8 cellular contexts compared by ENCODE assay signal in genomic region chr1:112397051-112397471, GRCh38. TPM values are rescaled to one million over a fixed set of nuclear protein-coding genes. Genes with fewer than 3 reads are reported as not detected.
A peak's percentile ranks its signal among the peaks of the same experiment; 100 is the strongest.
DNase-seq lines count a peak whose midpoint lies in the region; ATAC-seq, FAIRE-seq and TF ChIP-seq lines count a peak whose summit lies in the region.

No MANE protein-coding gene starts in this region.

- no peak overlapping the region for H3K23ac ChIP-seq in H1 (ENCODE audit: insufficient read length)

- intact Hi-C loops in CD4-positive, alpha-beta T cell (cut with DNase I, micrococcal nuclease): loop anchor here in 1 of 2 experiments (5.0 to 10.0 kb wide), 4 partner anchors 408 to 995 kb away; partner anchors contain the start of genes LRIG2, MAGI3 and SLC16A1

- no peak for TF ChIP-seq EP300 in H1 (IDR thresholded peaks at IDR 0.05; ENCODE audit: borderline replicate concordance in 1 of 2, low read depth in 2 of 2, low read length in 2 of 2)

- no peaks in the 10 kb centered on the region for H3F3A ChIP-seq in Loucy (ENCODE audit: low read depth)

- H2BK5ac ChIP-seq in H1 (ENCODE audit: low read depth, low read length): no peak overlapping the region

- TF ChIP-seq RAD21 in H1 (IDR thresholded peaks at IDR 0.05 in 1 of 2, conservative IDR thresholded peaks at IDR 0.05 in 1 of 2; ENCODE audit: low read depth in 2 of 2, low read length in 2 of 2): no peak

- TF ChIP-seq POLR2A in H1 (IDR thresholded peaks at IDR 0.05; ENCODE audit: control extremely low read depth in 1 of 2, low read depth in 2 of 2, low read length in 2 of 2): no peak

- H3K23me2 ChIP-seq in H1 (ENCODE audit: low read depth, low read length): peaks cover 14% of the 10 kb centered on the region

- WGBS in H1 (ENCODE audit: extremely low coverage in 1 of 2, insufficient coverage in 1 of 2, insufficient read length in 1 of 2, insufficient replicate concordance in 2 of 2, low coverage in 1 of 2, low lambda C conversion rate in 2 of 2, missing lambda C conversion rate in 1 of 2), 2 experiments: 74% methylated on average over 1 of the region's 1 CpG; no CpG with 5 or more reads in 1 of the 2 experiments

- H3K4me3 Mint-ChIP-seq in CD4-positive, alpha-beta T cell: peak overlapping the region; percentile 97

- peaks cover 11% of the 10 kb centered on the region for H3K27me3 Mint-ChIP-seq in CD4-positive, alpha-beta T cell

- no peak overlapping the region for H2BK120ac ChIP-seq in H1 (replicated peaks; ENCODE audit: low read depth, low read length)

- H3K4me2 ChIP-seq in Loucy (ENCODE audit: low read depth, low read length, poor library complexity, severe bottlenecking): peak overlapping the region; percentile 94
- H3K4me2 ChIP-seq in H1 (ENCODE audit: insufficient read depth in 1 of 2, low read depth in 2 of 2, low read length in 2 of 2): peak overlapping the region; percentile 76 to 90

- H2AFZ ChIP-seq in Loucy (ENCODE audit: low read length): peak overlapping the region; percentile 88
- no peak overlapping the region for H2AFZ ChIP-seq in H1 (ENCODE audit: low read length)
- H2AFZ ChIP-seq in neuron (ENCODE audit: low read depth, low read length): no peak overlapping the region

- H4K8ac ChIP-seq in H1 (ENCODE audit: extremely low read depth, insufficient read depth, low read length): no peak overlapping the region

- CTCF ChIA-PET in CD4-positive, alpha-beta T cell (lab: Charles Lee): interaction anchor here (1.8 kb wide), 1 partner anchor 69 kb away, joined by 4 read pairs; no protein-coding TSS in a partner anchor
- CTCF ChIA-PET in H1 (lab: Charles Lee; ENCODE audit: partially characterized antibody): interaction anchor here (0.5 to 1.6 kb wide), 3 partner anchors 27 to 814 kb away, joined by 3 to 4 read pairs (median 3); no protein-coding TSS in a partner anchor

- H2BK20ac ChIP-seq in H1 (ENCODE audit: low read length): no peak overlapping the region

- H3K18ac ChIP-seq in H1 (ENCODE audit: extremely low read depth, low read length): no peak overlapping the region

- H3K4me1 Mint-ChIP-seq in CD4-positive, alpha-beta T cell (ENCODE audit: low read depth): peaks cover 19% of the 10 kb centered on the region

- peaks cover 45% of the 10 kb centered on the region for H3K4me1 ChIP-seq in Loucy (ENCODE audit: insufficient read depth, low read length, poor library complexity, severe bottlenecking)
- H3K4me1 ChIP-seq in H1 (replicated peaks in 1 of 4; ENCODE audit: control insufficient read depth in 3 of 4, insufficient read depth in 4 of 4, low read length in 3 of 4): peaks cover 0 to 16% (median 8%) of the 10 kb centered on the region in 4 experiments; a peak in 5 of 7 replicates
- peaks cover 30% of the 10 kb centered on the region for H3K4me1 ChIP-seq in neuron (ENCODE audit: insufficient read depth, low read length)

- H3K27ac Mint-ChIP-seq in CD4-positive, alpha-beta T cell: no peak overlapping the region

- no peak overlapping the region for H4K91ac ChIP-seq in H1 (replicated peaks; ENCODE audit: insufficient read length, low read length)

- H3K9me3 Mint-ChIP-seq in CD4-positive, alpha-beta T cell: no peaks in the 10 kb centered on the region

- H3K9me2 ChIP-seq in Loucy (replicated peaks; ENCODE audit: low read depth, low read length): no peaks in the 10 kb centered on the region

- H3K4ac ChIP-seq in H1 (replicated peaks; ENCODE audit: insufficient read length, low read depth, low read length): no peak overlapping the region

- H4K5ac ChIP-seq in H1 (ENCODE audit: insufficient read length, low read depth, low read length): no peak overlapping the region

- H3K27ac ChIP-seq in CD4-positive, alpha-beta T cell (ENCODE audit: low read depth, low read length): no peak overlapping the region
- H3K27ac ChIP-seq in H1 (ENCODE audit: low read depth, low read length): peak overlapping the region; percentile 88; the same call in 1 of the 2 replicates

- peak overlapping the region; percentile 70 for H3K9ac ChIP-seq in Loucy (ENCODE audit: low read depth, low read length, poor library complexity, severe bottlenecking)
- H3K9ac ChIP-seq in H1 (replicated peaks in 1 of 4; ENCODE audit: extremely low read depth in 1 of 4, low read depth in 3 of 4, low read length in 3 of 4): peak overlapping the region in 3 of 4 experiments; percentile 79 to 94 (median 80); a peak in 6 of 7 replicates

- no peak for DNase-seq in CD4-positive, alpha-beta T cell
- DNase-seq in H1 (ENCODE audit: low read depth in 1 of 2, low spot score in 2 of 2): no peak
- DNase-seq in NCI-H526 treated with DMSO at 0.1 percent for 48 hours (lab: John Stamatoyannopoulos, UW): no peak
- DNase-seq in cerebellar nuclear complex (lab: John Stamatoyannopoulos, UW): no peak
- no peak for DNase-seq in SW480 (ENCODE audit: low spot score)
- DNase-seq in NOMO-1 treated with DMSO at 0.1 percent for 48 hours (lab: John Stamatoyannopoulos, UW; ENCODE audit: unreplicated experiment): no peak

- H3K56ac ChIP-seq in H1 (replicated peaks; ENCODE audit: insufficient read length, low read depth, low read length): no peak overlapping the region

- H3K79me1 ChIP-seq in H1 (ENCODE audit: low read depth, low read length): peaks cover 6% of the 10 kb centered on the region

- TF ChIP-seq CTCF in CD4-positive, alpha-beta T cell (IDR thresholded peaks at IDR 0.05): no peak
- TF ChIP-seq CTCF in Loucy (conservative IDR thresholded peaks at IDR 0.05; ENCODE audit: low read length): no peak
- TF ChIP-seq CTCF in H1 (IDR thresholded peaks at IDR 0.05; ENCODE audit: control extremely low read depth in 1 of 3, insufficient read depth in 1 of 3, low read depth in 1 of 3, low read length in 3 of 3): no peak

- no peak for ATAC-seq in CD4-positive, alpha-beta T cell (ENCODE audit: poor library complexity)

- H3K79me2 ChIP-seq in Loucy (ENCODE audit: insufficient read depth, low read length) (peaks cover 12% of the 10 kb centered on the region), H1 (ENCODE audit: control insufficient read depth in 1 of 2, insufficient read depth in 2 of 2, low read length in 2 of 2) (peaks cover 13 to 55% of the 10 kb centered on the region in 2 experiments; a peak in 3 of 4 replicates)

- no peak overlapping the region for H2BK15ac ChIP-seq in H1 (ENCODE audit: low read length)

- H4K20me1 ChIP-seq in Loucy (ENCODE audit: insufficient read depth, low read length, poor library complexity, severe bottlenecking) (no peaks in the 10 kb centered on the region), H1 (replicated peaks in 1 of 2; ENCODE audit: control insufficient read depth in 1 of 2, insufficient read depth in 2 of 2, low read length in 2 of 2) (peaks cover 4 to 10% of the 10 kb centered on the region in 2 experiments)

- no peak overlapping the region for H2BK12ac ChIP-seq in H1 (ENCODE audit: low read depth, low read length)

- H3K4me3 ChIP-seq in Loucy (ENCODE audit: low read length, poor library complexity, severe bottlenecking) (peak overlapping the region; percentile 86), H1 (ENCODE audit: extremely low read depth in 1 of 4, insufficient read depth in 2 of 4, low read depth in 3 of 4, low read length in 4 of 4) (peak overlapping the region; percentile 97 to 99 (median 98); a peak in 7 of 8 replicates), neuron (ENCODE audit: low read length) (peak overlapping the region; percentile 97)

- H3K36me3 Mint-ChIP-seq in CD4-positive, alpha-beta T cell (ENCODE audit: low read depth): no peaks in the 10 kb centered on the region

- H3K27me3 ChIP-seq in CD4-positive, alpha-beta T cell (ENCODE audit: control insufficient read depth, insufficient read depth, low read length): peaks cover 9% of the 10 kb centered on the region
- H3K27me3 ChIP-seq in Loucy (ENCODE audit: insufficient read depth, low read length, poor library complexity, severe bottlenecking) (no peaks in the 10 kb centered on the region), H1 (replicated peaks in 1 of 4; ENCODE audit: control insufficient read depth in 3 of 4, extremely low read depth in 1 of 4, insufficient read depth in 3 of 4, low read length in 3 of 4) (no peaks in the 10 kb centered on the region), neuron (ENCODE audit: insufficient read depth, low read length) (no peaks in the 10 kb centered on the region)

- no peak overlapping the region for H2AK5ac ChIP-seq in H1 (ENCODE audit: low read depth, low read length)

- H3K14ac ChIP-seq in H1 (ENCODE audit: insufficient read length): no peak overlapping the region

- H3K9me3 ChIP-seq in CD4-positive, alpha-beta T cell (ENCODE audit: control insufficient read depth, low read length): no peaks in the 10 kb centered on the region
- H3K9me3 ChIP-seq in Loucy (ENCODE audit: insufficient read depth, low read depth, low read length): no peaks in the 10 kb centered on the region
- no peaks in the 10 kb centered on the region for H3K9me3 ChIP-seq in H1 (ENCODE audit: insufficient read depth in 2 of 2, low read depth in 1 of 2, low read length in 1 of 2)
- no peaks in the 10 kb centered on the region for H3K9me3 ChIP-seq in neuron (ENCODE audit: low read length)

- no peaks in the 10 kb centered on the region for H3K36me3 ChIP-seq in Loucy (ENCODE audit: insufficient read depth, low read length)
- H3K36me3 ChIP-seq in H1 (ENCODE audit: control insufficient read depth in 2 of 4, insufficient read depth in 4 of 4, low read length in 3 of 4): no peaks in the 10 kb centered on the region
- peaks cover 3% of the 10 kb centered on the region for H3K36me3 ChIP-seq in neuron (ENCODE audit: insufficient read depth, low read length)

- no peak for FAIRE-seq in H1 (lab: Jason Lieb, UNC)

- POLR2A ChIA-PET in CD4-positive, alpha-beta T cell (lab: Charles Lee): no interaction called here
- POLR2A ChIA-PET in H1 (lab: Charles Lee; ENCODE audit: partially characterized antibody): interaction anchor here (0.7 to 2.6 kb wide), 3 partner anchors 9 to 68 kb away, joined by 3 to 12 read pairs (median 4); no protein-coding TSS in a partner anchor

TF ChIP-seq in H1, 55 proteins besides CTCF, POLR2A, EP300 and RAD21 (continues in another document):
- TF ChIP-seq RFX5 (IDR thresholded peaks at IDR 0.05; ENCODE audit: borderline replicate concordance, low read depth, low read length) (no peak), KDM4A (IDR thresholded peaks at IDR 0.05; ENCODE audit: low read depth, low read length, severe bottlenecking) (no peak), SRF (IDR thresholded peaks at IDR 0.05; ENCODE audit: low read depth, low read length) (no peak)

RNA-seq across cellular contexts. Expression of gene CTTNBP2NL, which starts 1.0 kb away (rescaled TPM):
- total RNA-seq in CD4-positive, alpha-beta T cell: under 1 TPM; 0.14 to 0.25 TPM
- 34.9 and 35.1 TPM in 2 replicates for total RNA-seq in H1 (2021; fragmentation: NEBNext Ultra II Directional; extraction: Animal tissue kit (Norgen Biotek cat#: 25700))
- polyA plus RNA-seq in H1 (2011; rRNA removed): 4.8 and 6.4 TPM in 2 replicates
- 6.4 TPM for polyA plus RNA-seq in H1 (2011; cell fraction: cytosol; rRNA removed)
- 7.1 TPM for polyA plus RNA-seq in H1 (2011; cell fraction: nucleus; rRNA removed)
- 7.4 to 11.8 TPM (median 9.4 TPM) in 4 replicates for polyA plus RNA-seq in H1 (2012, experiment 1 of 2)
- 0.68 TPM for polyA plus RNA-seq in H1 (2012, experiment 2 of 2)
- 10.4 TPM for polyA plus RNA-seq in H1 (2013, experiment 1 of 2)
- polyA plus RNA-seq in H1 (2013, experiment 2 of 2): 10.5 TPM
- polyA minus RNA-seq in H1 (2011; rRNA and poly(A)+ RNA removed): 23.6 and 26.6 TPM in 2 replicates
- 12.6 TPM for polyA minus RNA-seq in H1 (2011; cell fraction: cytosol; rRNA and poly(A)+ RNA removed)
- polyA minus RNA-seq in H1 (2011; cell fraction: nucleus; rRNA and poly(A)+ RNA removed): 24.6 TPM

Comparison
In these comparisons a context has a peak if more than half of its experiments do, and no peak if none do; other contexts are left out.
1. RNA of gene CTTNBP2NL, which starts 1.0 kb away (total RNA-seq): 34.9 to 35.1 TPM in H1; 0.14 to 0.25 TPM in CD4-positive, alpha-beta T cell; every median in the first group is over 10 times any median in the second.
2. Peak in every context shown above with its lines, with median percentiles within 50 percentile points of each other: H3K4me3 ChIP-seq.